19 cellular contexts compared by ENCODE assay signal in genomic region chr2:240372051-240372450, GRCh38.
"Had no signal": no experiment of that assay in that cellular context is flagged by ENCODE, and none has a peak within 500 bp of the region (broad histone marks: within the 10 kb centered on the region; RNA-seq: fewer than 3 reads in every experiment).

No MANE protein-coding gene starts in this region.

- H3K4me3 ChIP-seq: adrenal gland, lung, upper lobe of right lung had no signal

- H3K27ac ChIP-seq: upper lobe of right lung, VCaP had no signal

- H3K36me3 ChIP-seq: adrenal gland, upper lobe of right lung had no signal

- H3K27me3 ChIP-seq: adrenal gland, upper lobe of right lung had no signal

- DNase-seq: activated CD4-positive, alpha-beta T cell treated with anti-CD3 and anti-CD28 coated beads, Interleukin-2, amount 50 U/mL, for 1 hour; activated CD4-positive, CD25-positive, alpha-beta regulatory T cell treated with anti-CD3 and anti-CD28 coated beads, Interleukin-2, amount 50 U/mL, for 72 hours; activated CD8-positive, alpha-beta memory T cell treated with anti-CD3 and anti-CD28 coated beads for 24 hours; activated CD8-positive, alpha-beta memory T cell treated with anti-CD3 and anti-CD28 coated beads, Interleukin-2, amount 50 U/mL, for 48 hours; activated gamma-delta T cell treated with Interleukin-2 at 50 U/mL for 16 hours; adrenal gland; foreskin fibroblast; hippocampal formation; islet precursor cell; left colon; midbrain; nephron progenitor cell; occipital lobe; posterior cingulate gyrus; stimulated activated naive CD4-positive, alpha-beta T cell; T-helper 2 cell; upper lobe of right lung had no signal

- H3K9me3 ChIP-seq: adrenal gland, upper lobe of right lung had no signal
